Comparison of ENCODE assay signal across 30 cellular contexts in genomic region chrX:153907456-153907855, GRCh38. TPM values are rescaled to one million over a fixed set of nuclear protein-coding genes. Genes with fewer than 3 reads are reported as not detected.
"Had no signal": no experiment of that assay in that cellular context is flagged by ENCODE, and none has a peak within 500 bp of the region (broad histone marks: within the 10 kb centered on the region; RNA-seq: fewer than 3 reads in every experiment).

No MANE protein-coding gene starts in this region.

- H3K27ac ChIP-seq: brain microvascular endothelial cell, esophagus muscularis mucosa, foreskin keratinocyte, gastrocnemius medialis had no signal

- H3K36me3 ChIP-seq: brain microvascular endothelial cell, esophagus muscularis mucosa, gastrocnemius medialis had no signal

- H3K27me3 ChIP-seq: brain microvascular endothelial cell, esophagus muscularis mucosa, foreskin keratinocyte, gastrocnemius medialis had no signal

- DNase-seq: activated CD4-positive, alpha-beta memory T cell treated with anti-CD3 and anti-CD28 coated beads for 36 hours; activated CD4-positive, alpha-beta T cell treated with anti-CD3 and anti-CD28 coated beads for 36 hours; activated CD4-positive, alpha-beta T cell treated with anti-CD3 and anti-CD28 coated beads, Interleukin-2, amount 10 ng/mL, durations not matched to agents 24 days and 14 days; activated CD4-positive, CD25-positive, alpha-beta regulatory T cell; activated CD4-positive, CD25-positive, alpha-beta regulatory T cell treated with anti-CD3 and anti-CD28 coated beads, Interleukin-2, amount 50 U/mL, for 72 hours; activated CD8-positive, alpha-beta memory T cell treated with anti-CD3 and anti-CD28 coated beads, Interleukin-2, amount 10 ng/mL, durations not matched to agents 7 days and 5 days; activated CD8-positive, alpha-beta memory T cell treated with anti-CD3 and anti-CD28 coated beads, Interleukin-2, amount 50 U/mL, for 4 hours; activated CD8-positive, alpha-beta T cell treated with anti-CD3 and anti-CD28 coated beads, Interleukin-2, amount 10 ng/mL, durations not matched to agents 7 days and 5 days; activated effector memory CD4-positive, alpha-beta T cell treated with anti-CD3 and anti-CD28 coated beads, Interleukin-2, amount 50 U/mL, for 16 hours; activated naive CD4-positive, alpha-beta T cell treated with anti-CD3 and anti-CD28 coated beads for 36 hours; activated naive CD8-positive, alpha-beta T cell treated with anti-CD3 and anti-CD28 coated beads, Interleukin-2, amount 10 ng/mL, durations not matched to agents 7 days and 5 days; activated T-cell treated with anti-CD3 and anti-CD28 coated beads, Interleukin-2, amount 50 U/mL, for 48 hours; anterior cingulate cortex; brain microvascular endothelial cell; effector CD8-positive, alpha-beta T cell; erythroblast; foreskin keratinocyte; gastrocnemius medialis; glutamatergic neuron; T-helper 2 cell had no signal

- H3K4me3 Mint-ChIP-seq: activated CD4-positive, alpha-beta memory T cell treated with anti-CD3 and anti-CD28 coated beads for 36 hours; activated CD4-positive, alpha-beta T cell treated with anti-CD3 and anti-CD28 coated beads for 36 hours; activated CD4-positive, alpha-beta T cell treated with anti-CD3 and anti-CD28 coated beads, Interleukin-2, amount 10 ng/mL, durations not matched to agents 24 days and 14 days; activated CD8-positive, alpha-beta memory T cell treated with anti-CD3 and anti-CD28 coated beads, Interleukin-2, amount 10 ng/mL, durations not matched to agents 7 days and 5 days; activated CD8-positive, alpha-beta T cell treated with anti-CD3 and anti-CD28 coated beads, Interleukin-2, amount 10 ng/mL, durations not matched to agents 7 days and 5 days; activated naive CD4-positive, alpha-beta T cell treated with anti-CD3 and anti-CD28 coated beads for 36 hours; activated naive CD4-positive, alpha-beta T cell treated with anti-CD3 and anti-CD28 coated beads, Interleukin-2, amount 50 U/mL, for 24 hours; activated naive CD8-positive, alpha-beta T cell treated with anti-CD3 and anti-CD28 coated beads, Interleukin-2, amount 10 ng/mL, durations not matched to agents 7 days and 5 days; activated T-helper 1 cell treated with anti-CD3 and anti-CD28 coated beads, Interleukin-12 subunit alpha, Interleukin-12 subunit beta, Interleukin-2, Interleukin-4 antibody, amounts not matched to agents 30 ng/mL and 10 ng/mL and 1 ng/mL, durations not matched to agents 14 hours and 24 hours and 36 hours; central memory CD8-positive, alpha-beta T cell had no signal

- H3K27ac Mint-ChIP-seq: activated CD4-positive, alpha-beta memory T cell treated with anti-CD3 and anti-CD28 coated beads for 36 hours; activated CD4-positive, alpha-beta T cell treated with anti-CD3 and anti-CD28 coated beads for 36 hours; activated CD4-positive, alpha-beta T cell treated with anti-CD3 and anti-CD28 coated beads, Interleukin-2, amount 10 ng/mL, durations not matched to agents 24 days and 14 days; activated CD8-positive, alpha-beta memory T cell treated with anti-CD3 and anti-CD28 coated beads, Interleukin-2, amount 10 ng/mL, durations not matched to agents 7 days and 5 days; activated naive CD4-positive, alpha-beta T cell treated with anti-CD3 and anti-CD28 coated beads for 36 hours; activated naive CD4-positive, alpha-beta T cell treated with anti-CD3 and anti-CD28 coated beads, Interleukin-2, amount 50 U/mL, for 24 hours; activated T-helper 1 cell treated with anti-CD3 and anti-CD28 coated beads, Interleukin-12 subunit alpha, Interleukin-12 subunit beta, Interleukin-2, Interleukin-4 antibody, amounts not matched to agents 30 ng/mL and 10 ng/mL and 1 ng/mL, durations not matched to agents 14 hours and 24 hours and 36 hours; activated T-helper 2 cell treated with anti-CD3 and anti-CD28 coated beads, Interferon-gamma antibody, Interleukin-2, Interleukin-4, amounts not matched to agents 10 μg/mL and 5 μg/mL and 100 μg/mL, durations not matched to agents 14 hours and 24 hours and 36 hours had no signal

- ATAC-seq: activated CD4-positive, alpha-beta T cell treated with anti-CD3 and anti-CD28 coated beads for 36 hours; activated CD8-positive, alpha-beta memory T cell treated with anti-CD3 and anti-CD28 coated beads, Interleukin-2, amount 10 ng/mL, durations not matched to agents 7 days and 5 days; activated CD8-positive, alpha-beta T cell treated with anti-CD3 and anti-CD28 coated beads, Interleukin-2, amount 10 ng/mL, durations not matched to agents 7 days and 5 days; foreskin keratinocyte; gastrocnemius medialis had no signal

- H3K4me1 ChIP-seq: foreskin keratinocyte, gastrocnemius medialis had no signal

- H3K9me3 Mint-ChIP-seq: activated CD4-positive, alpha-beta memory T cell treated with anti-CD3 and anti-CD28 coated beads for 36 hours; activated CD4-positive, alpha-beta T cell treated with anti-CD3 and anti-CD28 coated beads, Interleukin-2, amount 10 ng/mL, durations not matched to agents 24 days and 14 days; activated naive CD4-positive, alpha-beta T cell treated with anti-CD3 and anti-CD28 coated beads for 36 hours; activated naive CD4-positive, alpha-beta T cell treated with anti-CD3 and anti-CD28 coated beads, Interleukin-2, amount 50 U/mL, for 24 hours; activated naive CD8-positive, alpha-beta T cell treated with anti-CD3 and anti-CD28 coated beads, Interleukin-2, amount 10 ng/mL, durations not matched to agents 7 days and 5 days; activated T-helper 1 cell treated with anti-CD3 and anti-CD28 coated beads, Interleukin-12 subunit alpha, Interleukin-12 subunit beta, Interleukin-2, Interleukin-4 antibody, amounts not matched to agents 30 ng/mL and 10 ng/mL and 1 ng/mL, durations not matched to agents 14 hours and 24 hours and 36 hours; activated T-helper 2 cell treated with anti-CD3 and anti-CD28 coated beads, Interferon-gamma antibody, Interleukin-2, Interleukin-4, amounts not matched to agents 10 μg/mL and 5 μg/mL and 100 μg/mL, durations not matched to agents 14 hours and 24 hours and 36 hours; central memory CD8-positive, alpha-beta T cell had no signal

- H3K36me3 Mint-ChIP-seq: activated CD8-positive, alpha-beta memory T cell treated with anti-CD3 and anti-CD28 coated beads, Interleukin-2, amount 10 ng/mL, durations not matched to agents 7 days and 5 days; activated naive CD4-positive, alpha-beta T cell treated with anti-CD3 and anti-CD28 coated beads, Interleukin-2, amount 50 U/mL, for 24 hours had no signal

- H3K4me3 ChIP-seq: esophagus muscularis mucosa, gastrocnemius medialis had no signal

- H3K27me3 Mint-ChIP-seq: activated CD4-positive, alpha-beta memory T cell treated with anti-CD3 and anti-CD28 coated beads for 36 hours; activated CD4-positive, alpha-beta T cell treated with anti-CD3 and anti-CD28 coated beads for 36 hours; activated CD4-positive, alpha-beta T cell treated with anti-CD3 and anti-CD28 coated beads, Interleukin-2, amount 10 ng/mL, durations not matched to agents 24 days and 14 days; activated CD8-positive, alpha-beta memory T cell treated with anti-CD3 and anti-CD28 coated beads, Interleukin-2, amount 10 ng/mL, durations not matched to agents 7 days and 5 days; activated naive CD4-positive, alpha-beta T cell treated with anti-CD3 and anti-CD28 coated beads, Interleukin-2, amount 50 U/mL, for 24 hours; activated naive CD8-positive, alpha-beta T cell treated with anti-CD3 and anti-CD28 coated beads, Interleukin-2, amount 10 ng/mL, durations not matched to agents 7 days and 5 days; central memory CD8-positive, alpha-beta T cell had no signal

- H3K9me3 ChIP-seq: esophagus muscularis mucosa, gastrocnemius medialis had no signal

RNA-seq across cellular contexts. Expression of gene AVPR2, which starts 3.0 kb away (rescaled TPM):
- total RNA-seq: activated CD4-positive, alpha-beta memory T cell treated with anti-CD3 and anti-CD28 coated beads for 36 hours; activated CD4-positive, alpha-beta T cell treated with anti-CD3 and anti-CD28 coated beads for 36 hours; activated CD4-positive, alpha-beta T cell treated with anti-CD3 and anti-CD28 coated beads, Interleukin-2, amount 10 ng/mL, durations not matched to agents 24 days and 14 days; activated CD8-positive, alpha-beta memory T cell treated with anti-CD3 and anti-CD28 coated beads for 36 hours; activated CD8-positive, alpha-beta memory T cell treated with anti-CD3 and anti-CD28 coated beads, Interleukin-2, amount 10 ng/mL, durations not matched to agents 7 days and 5 days; activated CD8-positive, alpha-beta T cell treated with anti-CD3 and anti-CD28 coated beads, Interleukin-2, amount 10 ng/mL, durations not matched to agents 7 days and 5 days; activated naive CD4-positive, alpha-beta T cell treated with anti-CD3 and anti-CD28 coated beads for 36 hours; activated naive CD8-positive, alpha-beta T cell treated with anti-CD3 and anti-CD28 coated beads, Interleukin-2, amount 10 ng/mL, durations not matched to agents 7 days and 5 days; activated T-helper 1 cell treated with anti-CD3 and anti-CD28 coated beads, Interleukin-12 subunit alpha, Interleukin-12 subunit beta, Interleukin-2, Interleukin-4 antibody, amounts not matched to agents 30 ng/mL and 10 ng/mL and 1 ng/mL, durations not matched to agents 14 hours and 24 hours and 36 hours; activated T-helper 2 cell treated with anti-CD3 and anti-CD28 coated beads, Interferon-gamma antibody, Interleukin-2, Interleukin-4, amounts not matched to agents 10 μg/mL and 5 μg/mL and 100 μg/mL, durations not matched to agents 14 hours and 24 hours and 36 hours; astrocyte; bronchial epithelial cell; cerebellum; foreskin keratinocyte; T-helper 1 cell treated with Interleukin-12 subunit alpha and Interleukin-12 subunit beta and Interleukin-4 antibody, amounts not matched to agents 30 ng/mL and 1 ng/mL, for 36 hours had no signal
- polyA plus RNA-seq: foreskin keratinocyte had no signal
